ENCODE assay signal across 1 cellular context in the genomic region with DNA sequence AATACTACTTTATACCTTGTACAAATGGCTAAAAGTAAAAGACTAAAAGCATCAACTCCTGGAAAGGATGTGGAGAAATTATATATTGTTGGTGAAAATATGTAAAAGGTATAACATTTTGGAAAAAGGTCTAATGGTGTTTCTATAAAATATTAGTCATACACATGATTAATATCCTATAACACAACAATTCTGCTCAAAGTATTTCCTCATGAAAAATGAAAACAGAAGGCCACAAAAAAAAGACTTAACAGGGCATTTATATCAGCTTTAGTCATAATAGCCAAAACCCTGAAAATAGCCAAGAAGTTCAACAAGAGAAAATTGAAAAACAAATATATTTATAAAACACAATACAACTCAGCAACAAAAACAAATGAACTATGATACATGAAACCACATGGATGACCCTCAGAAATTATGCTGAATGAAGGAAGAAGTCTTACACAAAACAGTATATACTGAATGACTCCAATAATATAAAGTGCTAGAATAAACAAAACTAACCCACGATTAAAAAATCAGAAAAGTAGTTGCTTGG.
TF ChIP-seq lines count a peak whose summit lies in the region.

No MANE protein-coding gene starts in this region.

TF ChIP-seq in SK-N-SH, 30 proteins besides CTCF, POLR2A, EP300 and RAD21 (continued from another document):
- TF ChIP-seq CHD2 (IDR thresholded peaks at IDR 0.05; ENCODE audit: low read length, partially characterized antibody) = no peak
- no peak for TF ChIP-seq YY1 (IDR thresholded peaks at IDR 0.05; ENCODE audit: low read depth)
- TF ChIP-seq, protein P1, sequence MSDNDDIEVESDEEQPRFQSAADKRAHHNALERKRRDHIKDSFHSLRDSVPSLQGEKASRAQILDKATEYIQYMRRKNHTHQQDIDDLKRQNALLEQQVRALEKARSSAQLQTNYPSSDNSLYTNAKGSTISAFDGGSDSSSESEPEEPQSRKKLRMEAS (IDR thresholded peaks at IDR 0.05; ENCODE audit: low read depth) = no peak
- TF ChIP-seq GABPA (IDR thresholded peaks at IDR 0.05; ENCODE audit: low read depth) = no peak
- no peak for TF ChIP-seq NFIC (IDR thresholded peaks at IDR 0.05; ENCODE audit: borderline replicate concordance)
- no peak for TF ChIP-seq ELF1 (IDR thresholded peaks at IDR 0.05)
